In genomic region chr3:105634719-105635118, GRCh38 we compare ENCODE assay signal across 30 cellular contexts.
"Had no signal": no experiment of that assay in that cellular context is flagged by ENCODE, and none has a peak within 500 bp of the region (broad histone marks: within the 10 kb centered on the region; RNA-seq: fewer than 3 reads in every experiment).

No MANE protein-coding gene starts in this region.

- H3K4me1 ChIP-seq: adrenal gland, body of pancreas, esophagus muscularis mucosa, foreskin keratinocyte, gastrocnemius medialis had no signal

- H3K4me3 Mint-ChIP-seq: activated CD4-positive, alpha-beta memory T cell treated with anti-CD3 and anti-CD28 coated beads for 36 hours; activated CD4-positive, alpha-beta T cell treated with anti-CD3 and anti-CD28 coated beads for 36 hours; activated CD4-positive, alpha-beta T cell treated with anti-CD3 and anti-CD28 coated beads, Interleukin-2, amount 10 ng/mL, durations not matched to agents 24 days and 14 days; activated CD8-positive, alpha-beta memory T cell treated with anti-CD3 and anti-CD28 coated beads, Interleukin-2, amount 10 ng/mL, durations not matched to agents 7 days and 5 days; activated CD8-positive, alpha-beta T cell treated with anti-CD3 and anti-CD28 coated beads, Interleukin-2, amount 10 ng/mL, durations not matched to agents 7 days and 5 days; activated naive CD4-positive, alpha-beta T cell treated with anti-CD3 and anti-CD28 coated beads for 36 hours; activated naive CD4-positive, alpha-beta T cell treated with anti-CD3 and anti-CD28 coated beads, Interleukin-2, amount 50 U/mL, for 24 hours; activated naive CD8-positive, alpha-beta T cell treated with anti-CD3 and anti-CD28 coated beads for 36 hours; activated naive CD8-positive, alpha-beta T cell treated with anti-CD3 and anti-CD28 coated beads, Interleukin-2, amount 50 U/mL, for 24 hours; activated T-helper 1 cell treated with anti-CD3 and anti-CD28 coated beads, Interleukin-12 subunit alpha, Interleukin-12 subunit beta, Interleukin-2, Interleukin-4 antibody, amounts not matched to agents 30 ng/mL and 10 ng/mL and 1 ng/mL, durations not matched to agents 14 hours and 24 hours and 36 hours; effector memory CD8-positive, alpha-beta T cell had no signal

- H3K9me3 ChIP-seq: adrenal gland, body of pancreas, esophagus muscularis mucosa, gastrocnemius medialis had no signal

- H3K4me1 Mint-ChIP-seq: activated CD4-positive, alpha-beta T cell treated with anti-CD3 and anti-CD28 coated beads for 36 hours; activated CD4-positive, alpha-beta T cell treated with anti-CD3 and anti-CD28 coated beads, Interleukin-2, amount 10 ng/mL, durations not matched to agents 24 days and 14 days; activated CD8-positive, alpha-beta memory T cell treated with anti-CD3 and anti-CD28 coated beads, Interleukin-2, amount 10 ng/mL, durations not matched to agents 7 days and 5 days; activated naive CD4-positive, alpha-beta T cell treated with anti-CD3 and anti-CD28 coated beads, Interleukin-2, amount 50 U/mL, for 24 hours; activated naive CD8-positive, alpha-beta T cell treated with anti-CD3 and anti-CD28 coated beads for 36 hours; activated naive CD8-positive, alpha-beta T cell treated with anti-CD3 and anti-CD28 coated beads, Interleukin-2, amount 50 U/mL, for 24 hours had no signal

- DNase-seq: activated CD4-positive, alpha-beta memory T cell treated with anti-CD3 and anti-CD28 coated beads for 36 hours; activated CD4-positive, alpha-beta T cell treated with anti-CD3 and anti-CD28 coated beads for 36 hours; activated CD4-positive, alpha-beta T cell treated with anti-CD3 and anti-CD28 coated beads, Interleukin-2, amount 10 ng/mL, durations not matched to agents 24 days and 14 days; activated CD4-positive, CD25-positive, alpha-beta regulatory T cell; activated CD4-positive, CD25-positive, alpha-beta regulatory T cell treated with anti-CD3 and anti-CD28 coated beads, Interleukin-2, amount 50 U/mL, for 72 hours; activated CD8-positive, alpha-beta memory T cell treated with anti-CD3 and anti-CD28 coated beads, Interleukin-2, amount 10 ng/mL, durations not matched to agents 7 days and 5 days; activated CD8-positive, alpha-beta memory T cell treated with anti-CD3 and anti-CD28 coated beads, Interleukin-2, amount 50 U/mL, for 4 hours; activated CD8-positive, alpha-beta T cell treated with anti-CD3 and anti-CD28 coated beads, Interleukin-2, amount 10 ng/mL, durations not matched to agents 7 days and 5 days; activated effector memory CD4-positive, alpha-beta T cell treated with anti-CD3 and anti-CD28 coated beads, Interleukin-2, amount 50 U/mL, for 16 hours; activated naive CD4-positive, alpha-beta T cell treated with anti-CD3 and anti-CD28 coated beads for 36 hours; activated naive CD8-positive, alpha-beta T cell treated with anti-CD3 and anti-CD28 coated beads for 36 hours; activated naive CD8-positive, alpha-beta T cell treated with anti-CD3 and anti-CD28 coated beads, Interleukin-2, amount 50 U/mL, for 24 hours; activated T-cell treated with anti-CD3 and anti-CD28 coated beads, Interleukin-2, amount 50 U/mL, for 1 hour; activated T-cell treated with anti-CD3 and anti-CD28 coated beads, Interleukin-2, amount 50 U/mL, for 48 hours; adrenal gland; amygdala; body of pancreas; caudate nucleus; cortex of kidney; dermis blood vessel endothelial cell; effector CD4-positive, alpha-beta T cell; effector memory CD8-positive, alpha-beta T cell; erythroblast; foreskin keratinocyte; gastrocnemius medialis; T-helper 2 cell had no signal

- H3K27ac ChIP-seq: adrenal gland, body of pancreas, esophagus muscularis mucosa, foreskin keratinocyte, gastrocnemius medialis had no signal

- H3K27me3 Mint-ChIP-seq: activated CD4-positive, alpha-beta memory T cell treated with anti-CD3 and anti-CD28 coated beads for 36 hours; activated CD4-positive, alpha-beta T cell treated with anti-CD3 and anti-CD28 coated beads for 36 hours; activated CD8-positive, alpha-beta memory T cell treated with anti-CD3 and anti-CD28 coated beads, Interleukin-2, amount 10 ng/mL, durations not matched to agents 7 days and 5 days; activated naive CD4-positive, alpha-beta T cell treated with anti-CD3 and anti-CD28 coated beads, Interleukin-2, amount 50 U/mL, for 24 hours; activated naive CD8-positive, alpha-beta T cell treated with anti-CD3 and anti-CD28 coated beads for 36 hours; activated naive CD8-positive, alpha-beta T cell treated with anti-CD3 and anti-CD28 coated beads, Interleukin-2, amount 50 U/mL, for 24 hours; effector memory CD8-positive, alpha-beta T cell had no signal

- H3K36me3 Mint-ChIP-seq: activated CD4-positive, alpha-beta memory T cell treated with anti-CD3 and anti-CD28 coated beads for 36 hours; activated CD8-positive, alpha-beta memory T cell treated with anti-CD3 and anti-CD28 coated beads, Interleukin-2, amount 10 ng/mL, durations not matched to agents 7 days and 5 days; activated naive CD4-positive, alpha-beta T cell treated with anti-CD3 and anti-CD28 coated beads, Interleukin-2, amount 50 U/mL, for 24 hours; activated naive CD8-positive, alpha-beta T cell treated with anti-CD3 and anti-CD28 coated beads for 36 hours had no signal

- H3K4me3 ChIP-seq: adrenal gland, body of pancreas, esophagus muscularis mucosa, gastrocnemius medialis had no signal

- H3K9me3 Mint-ChIP-seq: activated CD4-positive, alpha-beta memory T cell treated with anti-CD3 and anti-CD28 coated beads for 36 hours; activated naive CD4-positive, alpha-beta T cell treated with anti-CD3 and anti-CD28 coated beads for 36 hours; activated naive CD4-positive, alpha-beta T cell treated with anti-CD3 and anti-CD28 coated beads, Interleukin-2, amount 50 U/mL, for 24 hours; activated naive CD8-positive, alpha-beta T cell treated with anti-CD3 and anti-CD28 coated beads for 36 hours; activated naive CD8-positive, alpha-beta T cell treated with anti-CD3 and anti-CD28 coated beads, Interleukin-2, amount 50 U/mL, for 24 hours; activated T-helper 1 cell treated with anti-CD3 and anti-CD28 coated beads, Interleukin-12 subunit alpha, Interleukin-12 subunit beta, Interleukin-2, Interleukin-4 antibody, amounts not matched to agents 30 ng/mL and 10 ng/mL and 1 ng/mL, durations not matched to agents 14 hours and 24 hours and 36 hours; activated T-helper 2 cell treated with anti-CD3 and anti-CD28 coated beads, Interferon-gamma antibody, Interleukin-2, Interleukin-4, amounts not matched to agents 10 μg/mL and 5 μg/mL and 100 μg/mL, durations not matched to agents 14 hours and 24 hours and 36 hours; effector memory CD8-positive, alpha-beta T cell had no signal

- H3K27ac Mint-ChIP-seq: activated CD4-positive, alpha-beta memory T cell treated with anti-CD3 and anti-CD28 coated beads for 36 hours; activated CD4-positive, alpha-beta T cell treated with anti-CD3 and anti-CD28 coated beads for 36 hours; activated CD4-positive, alpha-beta T cell treated with anti-CD3 and anti-CD28 coated beads, Interleukin-2, amount 10 ng/mL, durations not matched to agents 24 days and 14 days; activated CD8-positive, alpha-beta memory T cell treated with anti-CD3 and anti-CD28 coated beads, Interleukin-2, amount 10 ng/mL, durations not matched to agents 7 days and 5 days; activated CD8-positive, alpha-beta T cell treated with anti-CD3 and anti-CD28 coated beads, Interleukin-2, amount 10 ng/mL, durations not matched to agents 7 days and 5 days; activated naive CD4-positive, alpha-beta T cell treated with anti-CD3 and anti-CD28 coated beads for 36 hours; activated naive CD4-positive, alpha-beta T cell treated with anti-CD3 and anti-CD28 coated beads, Interleukin-2, amount 50 U/mL, for 24 hours; activated naive CD8-positive, alpha-beta T cell treated with anti-CD3 and anti-CD28 coated beads for 36 hours; activated naive CD8-positive, alpha-beta T cell treated with anti-CD3 and anti-CD28 coated beads, Interleukin-2, amount 50 U/mL, for 24 hours; activated T-helper 1 cell treated with anti-CD3 and anti-CD28 coated beads, Interleukin-12 subunit alpha, Interleukin-12 subunit beta, Interleukin-2, Interleukin-4 antibody, amounts not matched to agents 30 ng/mL and 10 ng/mL and 1 ng/mL, durations not matched to agents 14 hours and 24 hours and 36 hours; activated T-helper 2 cell treated with anti-CD3 and anti-CD28 coated beads, Interferon-gamma antibody, Interleukin-2, Interleukin-4, amounts not matched to agents 10 μg/mL and 5 μg/mL and 100 μg/mL, durations not matched to agents 14 hours and 24 hours and 36 hours; effector memory CD8-positive, alpha-beta T cell had no signal

- H3K27me3 ChIP-seq: adrenal gland, body of pancreas, esophagus muscularis mucosa, foreskin keratinocyte, gastrocnemius medialis had no signal

- H3K36me3 ChIP-seq: adrenal gland, esophagus muscularis mucosa, gastrocnemius medialis had no signal
